Comparison of ENCODE assay signal across 1 cellular context in the genomic region with DNA sequence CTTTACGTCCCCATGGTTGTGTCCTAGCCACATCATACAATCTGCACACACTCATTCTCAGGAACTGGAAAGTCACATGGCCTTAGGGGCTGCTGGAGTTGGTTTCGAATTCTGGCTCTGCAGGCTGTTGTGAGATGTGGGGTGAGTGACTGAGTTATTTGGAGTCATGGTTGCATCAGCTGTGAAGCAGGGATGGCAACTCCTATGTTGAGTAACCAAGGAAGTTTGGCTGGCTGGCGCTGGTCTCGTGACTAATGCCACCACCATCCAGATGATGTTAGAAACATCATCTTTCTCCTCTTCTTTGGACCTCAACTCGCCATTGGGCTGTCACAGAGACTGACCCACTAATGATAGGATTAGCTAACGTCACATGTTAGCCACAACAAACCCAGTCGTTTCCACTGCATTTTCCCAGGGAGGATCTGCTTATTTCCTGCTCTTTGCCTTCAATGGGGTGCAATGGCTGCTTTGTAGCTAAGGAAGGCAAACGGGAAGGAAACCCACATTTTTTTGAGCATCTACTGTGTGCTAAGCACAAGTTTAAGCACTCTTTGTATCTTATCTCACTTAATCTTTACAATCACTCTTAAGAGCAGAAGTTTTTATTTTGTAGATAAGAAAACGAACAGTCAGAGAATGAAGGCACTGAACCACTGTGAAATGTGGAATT.
TF ChIP-seq lines count a peak whose summit lies in the region.

No MANE protein-coding gene starts in this region.

TF ChIP-seq in IMR-90, 13 proteins besides CTCF, POLR2A, EP300 and RAD21 (continued from another document):
- peak; percentile 63; the same call in 1 of the 2 replicates for TF ChIP-seq NFE2L2 (IDR thresholded peaks at IDR 0.05; ENCODE audit: low read depth, low read length)
- TF ChIP-seq SMC3 (IDR thresholded peaks at IDR 0.05; ENCODE audit: low read depth, low read length) = no peak
- peak; percentile 100 for TF ChIP-seq CEBPB (IDR thresholded peaks at IDR 0.05; ENCODE audit: low read depth, low read length)
- no peak; the same call in 1 of the 2 replicates for TF ChIP-seq MAFK (IDR thresholded peaks at IDR 0.05; ENCODE audit: low read depth, low read length)
